8 cellular contexts compared by ENCODE assay signal in the genomic region with DNA sequence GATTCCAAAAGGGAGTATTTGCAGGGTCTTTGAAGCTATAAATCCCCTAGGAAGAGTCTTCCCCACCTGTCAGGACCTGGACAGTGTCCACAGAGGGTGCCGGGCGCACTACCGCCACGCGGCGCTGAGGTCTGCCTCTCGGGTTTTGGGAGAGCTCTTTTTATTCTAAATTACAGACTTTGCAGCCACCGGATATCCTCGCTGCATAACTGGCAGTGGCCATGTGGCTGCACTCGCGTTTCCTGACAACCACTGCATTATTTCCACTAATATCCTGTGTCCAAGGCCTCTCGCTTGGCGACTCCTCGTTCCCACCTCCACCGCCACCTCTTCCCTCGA. TPM values are rescaled to one million over a fixed set of nuclear protein-coding genes. Genes with fewer than 3 reads are reported as not detected.
DNase-seq lines count a peak whose midpoint lies in the region; ATAC-seq and TF ChIP-seq lines count a peak whose summit lies in the region.

No MANE protein-coding gene starts in this region.

- H3K9ac ChIP-seq in OCI-LY1 (ENCODE audit: low read length) = peak overlapping the region; percentile 98
- peak overlapping the region; percentile 78 for H3K9ac ChIP-seq in iPS-20b (ENCODE audit: low read depth, low read length)
- H3K9ac ChIP-seq in skeletal muscle tissue (ENCODE audit: low read depth in 1 of 3, low read length in 3 of 3) = peak overlapping the region; percentile 76 to 88 (median 78)

- peaks cover 33% of the 10 kb centered on the region for H3K79me2 ChIP-seq in OCI-LY1 (ENCODE audit: insufficient read depth, low read length)

- H3K36me3 Mint-ChIP-seq in brain = peaks cover 17% of the 10 kb centered on the region

- DNase-seq in SHP77 (lab: John Stamatoyannopoulos, UW) = peak; percentile 22 to 30
- no peak for DNase-seq in SHP77 treated with DMSO at 0.1 percent for 48 hours (lab: John Stamatoyannopoulos, UW)
- DNase-seq in NCI-H2029 (lab: John Stamatoyannopoulos, UW) = no peak

- H3K9me3 ChIP-seq in OCI-LY1 (ENCODE audit: low read length) (no peaks in the 10 kb centered on the region), iPS-20b (ENCODE audit: insufficient read depth, low read depth, low read length) (no peaks in the 10 kb centered on the region), skeletal muscle tissue (ENCODE audit: control insufficient read depth in 3 of 3, low read length in 3 of 3) (no peaks in the 10 kb centered on the region)

- H3K9me3 Mint-ChIP-seq in brain = peaks cover 0 to 4% (median 0%) of the 10 kb centered on the region in 5 experiments

- H3K4me2 ChIP-seq in OCI-LY1 (ENCODE audit: low read length) = peak overlapping the region; percentile 91

- peak overlapping the region; percentile 88 to 95 (median 94) for H3K4me3 Mint-ChIP-seq in brain

- peaks cover 41% of the 10 kb centered on the region for H3K36me3 ChIP-seq in OCI-LY1 (ENCODE audit: insufficient read depth, low read length)
- peaks cover 8% of the 10 kb centered on the region; the same call in 1 of the 2 replicates for H3K36me3 ChIP-seq in iPS-20b (ENCODE audit: insufficient read depth, low read depth, low read length)
- H3K36me3 ChIP-seq in skeletal muscle tissue (ENCODE audit: control insufficient read depth in 3 of 3, insufficient read depth in 3 of 3, low read length in 3 of 3) = no peaks in the 10 kb centered on the region

- H4K20me1 ChIP-seq in OCI-LY1 (ENCODE audit: insufficient read depth, low read length) = no peaks in the 10 kb centered on the region

- H3K4me3 ChIP-seq in OCI-LY1 (ENCODE audit: low read depth, low read length, poor library complexity, severe bottlenecking) = peak overlapping the region; percentile 95
- peak overlapping the region; percentile 78 for H3K4me3 ChIP-seq in iPS-20b (ENCODE audit: low read length)
- H3K4me3 ChIP-seq in skeletal muscle tissue (ENCODE audit: low read length in 3 of 3) = peak overlapping the region; percentile 66 to 76 (median 74)

- H3K27ac Mint-ChIP-seq in brain = peak overlapping the region; percentile 84 to 94 (median 89)

- H2AFZ ChIP-seq in OCI-LY1 (ENCODE audit: low read length) = no peak overlapping the region

- peaks cover 9% of the 10 kb centered on the region for H3K27me3 Mint-ChIP-seq in brain

- TF ChIP-seq CTCF in OCI-LY1 (IDR thresholded peaks at IDR 0.05; ENCODE audit: low read length) (peak; percentile 33; the same call in 1 of the 2 replicates), brain (conservative IDR thresholded peaks at IDR 0.05) (peak in 1 of 2 experiments; percentile 11)

- H3K9me2 ChIP-seq in OCI-LY1 (ENCODE audit: low read depth, low read length) = no peaks in the 10 kb centered on the region

- H3K4me1 Mint-ChIP-seq in brain = peaks cover 60% of the 10 kb centered on the region

- peak overlapping the region; percentile 90 for H3K27ac ChIP-seq in OCI-LY1 (ENCODE audit: low read depth, low read length, poor library complexity, severe bottlenecking)
- no peak overlapping the region for H3K27ac ChIP-seq in iPS-20b (ENCODE audit: low read length)
- H3K27ac ChIP-seq in skeletal muscle tissue (ENCODE audit: low read depth, low read length) = peak overlapping the region; percentile 92

- peaks cover 45% of the 10 kb centered on the region for H3K4me1 ChIP-seq in OCI-LY1 (ENCODE audit: insufficient read depth, low read length, severe bottlenecking)
- H3K4me1 ChIP-seq in iPS-20b (ENCODE audit: insufficient read depth, low read length) = peaks cover 15% of the 10 kb centered on the region; the same call in 1 of the 2 replicates
- peaks cover 29 to 45% (median 36%) of the 10 kb centered on the region in 3 donors for H3K4me1 ChIP-seq in skeletal muscle tissue (ENCODE audit: control insufficient read depth in 3 of 3, insufficient read depth in 3 of 3, low read length in 3 of 3)

- 0 out of 2 replicates have a peak, but pooled peaks cover 5% of the 10 kb centered on the region for H3F3A ChIP-seq in OCI-LY1 (ENCODE audit: insufficient read depth, low read length)

- ATAC-seq in HG02642 (IDR thresholded peaks at IDR 0.05; ENCODE audit: poor library complexity, unreplicated experiment) = peak; percentile 3

- H3K27me3 ChIP-seq in OCI-LY1 (ENCODE audit: insufficient read depth, low read length) (no peaks in the 10 kb centered on the region), iPS-20b (ENCODE audit: insufficient read depth, low read length) (peaks cover 15% of the 10 kb centered on the region), skeletal muscle tissue (ENCODE audit: control insufficient read depth in 3 of 3, insufficient read depth in 3 of 3, low read length in 3 of 3) (no peaks in the 10 kb centered on the region)

RNA-seq across cellular contexts. Expression of gene TMEM131L, which starts 0.6 kb away (rescaled TPM):
- polyA plus RNA-seq in brain (ENCODE audit: insufficient read depth, low read depth, low replicate concordance) = 3.7 TPM
- 69.4 TPM for total RNA-seq in skeletal muscle tissue

Comparison
In these comparisons a context has a peak if more than half of its experiments do, and no peak if none do; other contexts are left out.
1. DNase-seq: peak in SHP77 (2 of 2); none in SHP77 treated with DMSO at 0.1 percent for 48 hours (single experiment) and NCI-H2029 (single experiment).
2. Peak in every context shown above with its lines, with median percentiles within 50 percentile points of each other: H3K4me3 ChIP-seq and H3K9ac ChIP-seq.